ENCODE assay signal across 18 cellular contexts in genomic region chr16:81327483-81328196, GRCh38.
"Had no signal": no experiment of that assay in that cellular context is flagged by ENCODE, and none has a peak within 500 bp of the region (broad histone marks: within the 10 kb centered on the region; RNA-seq: fewer than 3 reads in every experiment).

No MANE protein-coding gene starts in this region.

- H3K27me3 ChIP-seq: thyroid gland had no signal

- H3K9me3 ChIP-seq: psoas muscle, thyroid gland had no signal

- H3K36me3 ChIP-seq: thyroid gland, WERI-Rb-1 had no signal

- H3K9me3 Mint-ChIP-seq: effector memory CD8-positive, alpha-beta T cell; immature natural killer cell; stimulated activated naive CD8-positive, alpha-beta T cell treated with anti-CD3 and anti-CD28 coated beads, Interleukin-15, amount 100 ng/mL, for 72 hours; T-cell had no signal

- H3K27ac ChIP-seq: psoas muscle, thyroid gland, WERI-Rb-1 had no signal

- ATAC-seq: activated CD4-positive, alpha-beta T cell treated with anti-CD3 and anti-CD28 coated beads for 36 hours; activated CD8-positive, alpha-beta T cell treated with anti-CD3 and anti-CD28 coated beads, Interleukin-2, amount 10 ng/mL, durations not matched to agents 7 days and 5 days; effector memory CD8-positive, alpha-beta T cell; psoas muscle; stimulated activated naive CD8-positive, alpha-beta T cell treated with anti-CD3 and anti-CD28 coated beads, Interleukin-15, amount 100 ng/mL, for 72 hours; T-cell had no signal

- H3K36me3 Mint-ChIP-seq: immature natural killer cell had no signal

- DNase-seq: activated CD4-positive, alpha-beta T cell treated with anti-CD3 and anti-CD28 coated beads for 36 hours; activated CD8-positive, alpha-beta memory T cell treated with anti-CD3 and anti-CD28 coated beads, Interleukin-2, amount 50 U/mL, for 48 hours; activated CD8-positive, alpha-beta T cell treated with anti-CD3 and anti-CD28 coated beads, Interleukin-2, amount 10 ng/mL, durations not matched to agents 7 days and 5 days; activated naive CD4-positive, alpha-beta T cell; aorta; central memory CD4-positive, alpha-beta T cell; effector memory CD8-positive, alpha-beta T cell; glutamatergic neuron; immature natural killer cell; nephron progenitor cell; psoas muscle; stimulated activated CD4-positive, alpha-beta T cell treated with anti-CD3 and anti-CD28 coated beads, Interleukin-15, amount 100 ng/mL, for 24 hours; stimulated activated CD4-positive, alpha-beta T cell treated with anti-CD3 and anti-CD28 coated beads, Interleukin-4, amount 100 ng/mL, for 24 hours; stimulated activated naive CD8-positive, alpha-beta T cell treated with anti-CD3 and anti-CD28 coated beads, Interleukin-15, amount 100 ng/mL, for 72 hours; T-cell; T1000; thyroid gland; WERI-Rb-1 had no signal

- H3K27ac Mint-ChIP-seq: activated CD4-positive, alpha-beta T cell treated with anti-CD3 and anti-CD28 coated beads for 36 hours; activated CD8-positive, alpha-beta T cell treated with anti-CD3 and anti-CD28 coated beads, Interleukin-2, amount 10 ng/mL, durations not matched to agents 7 days and 5 days; effector memory CD8-positive, alpha-beta T cell; immature natural killer cell; nephron progenitor cell; stimulated activated naive CD8-positive, alpha-beta T cell treated with anti-CD3 and anti-CD28 coated beads, Interleukin-15, amount 100 ng/mL, for 72 hours; T-cell had no signal

- H3K4me1 ChIP-seq: psoas muscle, thyroid gland had no signal

- H3K4me3 ChIP-seq: psoas muscle, thyroid gland had no signal

- H3K4me3 Mint-ChIP-seq: activated CD4-positive, alpha-beta T cell treated with anti-CD3 and anti-CD28 coated beads for 36 hours; activated CD8-positive, alpha-beta T cell treated with anti-CD3 and anti-CD28 coated beads, Interleukin-2, amount 10 ng/mL, durations not matched to agents 7 days and 5 days; effector memory CD8-positive, alpha-beta T cell; immature natural killer cell; nephron progenitor cell; stimulated activated naive CD8-positive, alpha-beta T cell treated with anti-CD3 and anti-CD28 coated beads, Interleukin-15, amount 100 ng/mL, for 72 hours; T-cell had no signal
